ENCODE assay signal across 9 cellular contexts in genomic region chr6:29828471-29828797, GRCh38. TPM values are rescaled to one million over a fixed set of nuclear protein-coding genes. Genes with fewer than 3 reads are reported as not detected.
DNase-seq lines count a peak whose midpoint lies in the region; ATAC-seq, FAIRE-seq and TF ChIP-seq lines count a peak whose summit lies in the region.
"Had no signal": no experiment of that assay in that cellular context is flagged by ENCODE, and none has a peak within 500 bp of the region (broad histone marks: within the 10 kb centered on the region; RNA-seq: fewer than 3 reads in every experiment).

No MANE protein-coding gene starts in this region.

- H3K4me3 ChIP-seq in BLaER1 (peak overlapping the region; percentile 58), esophagus squamous epithelium (peak overlapping the region in 3 of 4 donors; percentile 25 to 55 (median 36)), parathyroid adenoma (ENCODE audit: low read depth, low read length) (no peak overlapping the region), kidney (ENCODE audit: low read length in 2 of 2) (no peak overlapping the region)

- TF ChIP-seq CTCF in esophagus squamous epithelium (IDR thresholded peaks at IDR 0.05) (no peak), parathyroid adenoma (IDR thresholded peaks at IDR 0.05) (no peak), kidney (IDR thresholded peaks at IDR 0.05; ENCODE audit: borderline replicate concordance, extremely low read depth, insufficient read depth) (no peak)

- H4K20me1 ChIP-seq in BLaER1, result no peaks in the 10 kb centered on the region

- no peak for FAIRE-seq in kidney (lab: Jason Lieb, UNC)

- H3K27ac ChIP-seq in BLaER1 (no peak overlapping the region), esophagus squamous epithelium (no peak overlapping the region), parathyroid adenoma (no peak overlapping the region), kidney (ENCODE audit: low read depth in 2 of 2, low read length in 2 of 2) (no peak overlapping the region)

- WGBS in esophagus squamous epithelium, 2 donors, result 49 to 57% methylated on average over 5 to 11 of the region's 26 CpGs

- H3K79me2 ChIP-seq in parathyroid adenoma, result no peaks in the 10 kb centered on the region

- H3K27ac Mint-ChIP-seq in activated CD4-positive, alpha-beta T cell treated with anti-CD3 and anti-CD28 coated beads, Interleukin-2, amount 10 ng/mL, durations not matched to agents 24 days and 14 days, result no peak overlapping the region

- peaks cover 4% of the 10 kb centered on the region for H3K9me3 Mint-ChIP-seq in activated CD4-positive, alpha-beta T cell treated with anti-CD3 and anti-CD28 coated beads, Interleukin-2, amount 10 ng/mL, durations not matched to agents 24 days and 14 days

- H3K27me3 Mint-ChIP-seq in activated CD4-positive, alpha-beta T cell treated with anti-CD3 and anti-CD28 coated beads, Interleukin-2, amount 10 ng/mL, durations not matched to agents 24 days and 14 days, result peaks cover 78% of the 10 kb centered on the region

- peaks cover 12% of the 10 kb centered on the region for H3K4me1 Mint-ChIP-seq in activated CD4-positive, alpha-beta T cell treated with anti-CD3 and anti-CD28 coated beads, Interleukin-2, amount 10 ng/mL, durations not matched to agents 24 days and 14 days

- no peak for TF ChIP-seq POLR2A in esophagus squamous epithelium (IDR thresholded peaks at IDR 0.05)

- H3K4me3 Mint-ChIP-seq in activated CD4-positive, alpha-beta T cell treated with anti-CD3 and anti-CD28 coated beads, Interleukin-2, amount 10 ng/mL, durations not matched to agents 24 days and 14 days, result peak overlapping the region; percentile 47

- H3K36me3 ChIP-seq in BLaER1 (no peaks in the 10 kb centered on the region), esophagus squamous epithelium (no peaks in the 10 kb centered on the region), parathyroid adenoma (ENCODE audit: control insufficient read depth, insufficient read depth, low read length) (no peaks in the 10 kb centered on the region), kidney (ENCODE audit: control insufficient read depth in 1 of 2, insufficient read depth in 2 of 2, low read length in 2 of 2) (no peaks in the 10 kb centered on the region)

- H3K36me3 Mint-ChIP-seq in activated CD4-positive, alpha-beta T cell treated with anti-CD3 and anti-CD28 coated beads, Interleukin-2, amount 10 ng/mL, durations not matched to agents 24 days and 14 days (ENCODE audit: low read depth), result no peaks in the 10 kb centered on the region

- peak; percentile 74 for DNase-seq in activated CD4-positive, alpha-beta T cell treated with anti-CD3 and anti-CD28 coated beads, Interleukin-2, amount 10 ng/mL, durations not matched to agents 24 days and 14 days
- no peak for DNase-seq in esophagus squamous epithelium (lab: John Stamatoyannopoulos, UW)
- no peak for DNase-seq in NCI-H187 (lab: John Stamatoyannopoulos, UW)
- DNase-seq in kidney, result no peak

- H3K9ac ChIP-seq in BLaER1 (no peak overlapping the region), parathyroid adenoma (no peak overlapping the region), kidney (ENCODE audit: low read length in 2 of 2) (no peak overlapping the region)

- no peak overlapping the region for H2AFZ ChIP-seq in parathyroid adenoma

- H3K9me3 ChIP-seq in BLaER1, result no peaks in the 10 kb centered on the region
- no peaks in the 10 kb centered on the region for H3K9me3 ChIP-seq in esophagus squamous epithelium
- no peaks in the 10 kb centered on the region for H3K9me3 ChIP-seq in parathyroid adenoma (ENCODE audit: control insufficient read depth, low read length)
- H3K9me3 ChIP-seq in kidney (ENCODE audit: control insufficient read depth in 1 of 2, low read length in 2 of 2), result no peaks in the 10 kb centered on the region

- H3K27me3 ChIP-seq in BLaER1, result peaks cover 13% of the 10 kb centered on the region; the same call in 1 of the 2 replicates
- peaks cover 0 to 83% (median 12%) of the 10 kb centered on the region in 4 donors for H3K27me3 ChIP-seq in esophagus squamous epithelium
- no peaks in the 10 kb centered on the region for H3K27me3 ChIP-seq in parathyroid adenoma (ENCODE audit: control insufficient read depth, insufficient read depth, low read length)

- H3K4me1 ChIP-seq in BLaER1, result no peaks in the 10 kb centered on the region
- peaks cover 7 to 14% (median 9%) of the 10 kb centered on the region in 3 donors for H3K4me1 ChIP-seq in esophagus squamous epithelium
- no peaks in the 10 kb centered on the region for H3K4me1 ChIP-seq in parathyroid adenoma
- H3K4me1 ChIP-seq in kidney (ENCODE audit: control insufficient read depth in 1 of 2, insufficient read depth in 1 of 2, low read depth in 1 of 2, low read length in 2 of 2), result peaks cover 0 to 2% of the 10 kb centered on the region in 2 donors

- ATAC-seq in HG03108 (IDR thresholded peaks at IDR 0.05; ENCODE audit: unreplicated experiment) (no peak), GM21390 (IDR thresholded peaks at IDR 0.05; ENCODE audit: unreplicated experiment) (no peak)

- H3K4me2 ChIP-seq in BLaER1, result peak overlapping the region; percentile 37; the same call in 1 of the 2 replicates
- H3K4me2 ChIP-seq in parathyroid adenoma (ENCODE audit: low read length), result peak overlapping the region; percentile 28

- intact Hi-C loops in activated CD4-positive, alpha-beta T cell treated with anti-CD3 and anti-CD28 coated beads, Interleukin-2, amount 10 ng/mL, durations not matched to agents 24 days and 14 days (cut with micrococcal nuclease), result no loop called here
- intact Hi-C loops in esophagus squamous epithelium (cut with DNase I) (no loop called here), kidney (cut with DNase I) (no loop called here)

RNA-seq across cellular contexts. Expression of gene HLA-G, which starts 0.8 kb away (rescaled TPM):
- 0.85 and 1.2 TPM in 2 replicates for total RNA-seq in activated CD4-positive, alpha-beta T cell treated with anti-CD3 and anti-CD28 coated beads, Interleukin-2, amount 10 ng/mL, durations not matched to agents 24 days and 14 days
- total RNA-seq in esophagus squamous epithelium (under 1 TPM in 2 of 4 donors, not detected in 2; 0.18 to 0.27 TPM), kidney (0.35 TPM)
- polyA plus RNA-seq in kidney (ENCODE audit: insufficient read depth, low read depth, low replicate concordance), result 0.37 TPM
- total RNA-seq: liver had no signal

Comparison
In these comparisons a context has a peak if more than half of its experiments do, and no peak if none do; other contexts are left out.
1. H3K4me3 ChIP-seq: peak in BLaER1 (single experiment) and esophagus squamous epithelium (3 of 4); none in parathyroid adenoma (single experiment) and kidney (0 of 2).